22 cellular contexts compared by ENCODE assay signal in the genomic region with DNA sequence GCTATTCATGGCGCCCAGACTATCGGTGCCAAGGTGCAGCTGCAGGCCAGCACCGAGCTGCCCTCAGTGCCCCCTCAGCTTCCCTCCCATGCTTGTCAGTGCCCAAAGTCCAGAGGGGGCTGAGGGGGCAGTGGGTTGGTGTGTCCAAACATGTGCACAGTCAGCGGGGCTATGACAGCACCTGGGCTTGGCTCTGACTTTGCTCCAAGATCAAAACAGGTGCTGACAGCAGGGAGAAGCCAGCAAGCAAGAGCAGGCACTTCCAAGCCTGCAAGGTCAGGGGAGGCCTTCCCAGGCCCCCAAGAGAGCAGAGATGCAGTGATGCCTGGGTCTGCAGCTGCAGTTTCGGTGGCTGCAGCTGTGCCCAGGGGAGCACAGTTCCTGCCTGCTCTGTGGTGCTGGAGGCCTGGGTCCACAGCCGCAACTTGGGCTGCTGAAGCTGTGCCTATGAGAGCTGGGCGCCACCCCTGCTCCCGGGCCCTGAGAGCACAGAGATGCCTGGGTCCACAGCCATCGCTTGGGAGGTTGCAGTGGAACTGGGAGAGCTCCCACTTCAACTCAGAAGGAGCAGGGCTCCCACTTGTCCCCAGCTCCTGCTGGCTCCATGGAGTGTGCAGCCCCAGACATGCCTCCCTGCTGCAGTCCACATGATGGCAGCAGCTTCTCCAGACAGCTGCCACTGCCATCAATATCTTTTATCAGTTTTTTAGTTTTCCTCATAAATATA.
DNase-seq lines count a peak whose midpoint lies in the region; ATAC-seq and TF ChIP-seq lines count a peak whose summit lies in the region.
"Had no signal": no experiment of that assay in that cellular context is flagged by ENCODE, and none has a peak within 500 bp of the region (broad histone marks: within the 10 kb centered on the region; RNA-seq: fewer than 3 reads in every experiment).

No MANE protein-coding gene starts in this region.

- H3K9me3 ChIP-seq in OCI-LY3 (ENCODE audit: insufficient read depth, low read length), result no peaks in the 10 kb centered on the region
- H3K9me3 ChIP-seq: BE2C, pancreas, thoracic aorta had no signal

- H3K4me3 Mint-ChIP-seq in glutamatergic neuron (ENCODE audit: unreplicated experiment), result no peak overlapping the region

- H3K4me1 ChIP-seq in OCI-LY3 (ENCODE audit: low read length), result no peaks in the 10 kb centered on the region
- H3K4me1 ChIP-seq: BE2C, pancreas had no signal

- H3K4me3 ChIP-seq in OCI-LY3 (ENCODE audit: low read length), result no peak overlapping the region
- H3K4me3 ChIP-seq: pancreas, skin epidermis, thoracic aorta had no signal

- H3K9me3 Mint-ChIP-seq in glutamatergic neuron (ENCODE audit: unreplicated experiment), result no peaks in the 10 kb centered on the region

- H3K4me2 ChIP-seq in OCI-LY3 (ENCODE audit: low read length), result no peak overlapping the region

- H3K4me1 Mint-ChIP-seq in glutamatergic neuron (ENCODE audit: low read depth, unreplicated experiment), result no peaks in the 10 kb centered on the region

- H2AFZ ChIP-seq in OCI-LY3 (ENCODE audit: low read depth, low read length), result no peak overlapping the region

- no peaks in the 10 kb centered on the region for H4K20me1 ChIP-seq in OCI-LY3 (ENCODE audit: insufficient read depth, low read length)

- TF ChIP-seq POLR2A in GM18505 (IDR thresholded peaks at IDR 0.05; ENCODE audit: borderline replicate concordance, extremely low read depth, insufficient read depth, insufficient read length), result no peak

- no peak overlapping the region for H3K27ac Mint-ChIP-seq in glutamatergic neuron (ENCODE audit: unreplicated experiment)

- H3K36me3 Mint-ChIP-seq in glutamatergic neuron (ENCODE audit: unreplicated experiment), result no peaks in the 10 kb centered on the region

- H3K36me3 ChIP-seq in OCI-LY3 (replicated peaks; ENCODE audit: low read depth, low read length), result no peaks in the 10 kb centered on the region
- H3K36me3 ChIP-seq: BE2C, pancreas, thoracic aorta had no signal

- peak; percentile 24 for TF ChIP-seq CTCF in OCI-LY3 (IDR thresholded peaks at IDR 0.05; ENCODE audit: low read depth, low read length)
- no peak for TF ChIP-seq CTCF in glutamatergic neuron (IDR thresholded peaks at IDR 0.05; ENCODE audit: partially characterized antibody, unreplicated experiment)

- H3K9ac ChIP-seq in OCI-LY3 (ENCODE audit: low read length), result no peak overlapping the region

- H3K27me3 ChIP-seq in OCI-LY3 (ENCODE audit: low read depth, low read length), result no peaks in the 10 kb centered on the region
- H3K27me3 ChIP-seq: BE2C, pancreas had no signal

- no peak overlapping the region for H3K27ac ChIP-seq in OCI-LY3 (ENCODE audit: low read length)
- H3K27ac ChIP-seq: pancreas, skin epidermis, thoracic aorta had no signal

- DNase-seq in glutamatergic neuron, result peak; percentile 29
- DNase-seq in pons (ENCODE audit: low spot score), result peak; percentile 6
- DNase-seq in NCI-H187 treated with DMSO at 0.1 percent for 48 hours (lab: John Stamatoyannopoulos, UW), result no peak
- DNase-seq: activated CD4-positive, alpha-beta T cell treated with anti-CD3 and anti-CD28 coated beads for 4 hours; activated effector memory CD4-positive, alpha-beta T cell treated with anti-CD3 and anti-CD28 coated beads, Interleukin-2, amount 50 U/mL, for 16 hours; BE2C; central memory CD4-positive, alpha-beta T cell; DMS153; left colon; NCI-H1436 treated with DMSO at 0.1 percent for 48 hours; NCI-H446 treated with DMSO at 0.1 percent for 48 hours; OCI-M1; stimulated activated CD4-positive, alpha-beta T cell treated with anti-CD3 and anti-CD28 coated beads, Interleukin-4, amount 100 ng/mL, for 4 hours; stimulated activated CD8-positive, alpha-beta memory T cell treated with anti-CD3 and anti-CD28 coated beads, Interleukin-4, amount 100 ng/mL, for 48 hours had no signal

- H3K27me3 Mint-ChIP-seq in glutamatergic neuron (ENCODE audit: unreplicated experiment), result no peaks in the 10 kb centered on the region

- ATAC-seq in GM18505 (IDR thresholded peaks at IDR 0.05; ENCODE audit: unreplicated experiment) (peak; percentile 56), GM19395 (IDR thresholded peaks at IDR 0.05; ENCODE audit: unreplicated experiment) (no peak), GM21447 (IDR thresholded peaks at IDR 0.05; ENCODE audit: unreplicated experiment) (no peak)
- ATAC-seq: HCT116, left colon, pancreas had no signal

- no peaks in the 10 kb centered on the region for H3K79me2 ChIP-seq in OCI-LY3 (ENCODE audit: low read length)
